ENCODE assay signal across 17 cellular contexts in the genomic region with DNA sequence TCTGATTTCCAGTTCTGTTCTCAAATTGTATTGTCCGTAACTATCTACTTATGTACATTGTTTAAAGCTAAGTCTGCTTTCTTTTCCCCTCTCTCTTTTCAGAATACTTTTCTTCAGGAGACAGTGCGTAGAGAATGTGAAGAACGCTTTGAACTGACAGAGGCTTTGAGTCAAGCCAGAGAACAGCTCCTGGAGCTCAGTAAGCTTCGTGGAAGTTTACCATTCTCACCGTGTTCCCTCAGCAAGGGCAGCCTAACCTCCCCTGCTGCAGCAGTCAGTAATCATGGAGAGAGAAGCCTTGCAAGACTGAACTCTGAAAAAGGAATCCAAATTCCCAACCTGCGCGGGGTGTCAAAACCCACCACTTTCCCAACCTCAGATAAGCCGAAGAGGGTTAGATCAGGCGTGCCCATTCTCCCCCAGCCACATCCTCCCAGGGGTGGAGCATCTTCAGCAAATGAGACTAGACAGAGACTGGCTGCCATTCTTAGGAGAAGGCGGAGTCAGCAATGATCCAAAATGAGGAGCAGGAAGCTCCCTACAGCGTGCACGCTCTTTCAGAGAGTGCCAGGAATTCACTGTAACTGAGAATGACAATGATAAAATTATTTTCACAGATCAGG.
DNase-seq lines count a peak whose midpoint lies in the region; ATAC-seq and TF ChIP-seq lines count a peak whose summit lies in the region.
"Had no signal": no experiment of that assay in that cellular context is flagged by ENCODE, and none has a peak within 500 bp of the region (broad histone marks: within the 10 kb centered on the region; RNA-seq: fewer than 3 reads in every experiment).

No MANE protein-coding gene starts in this region.

- no peak for ATAC-seq in GM21367 (IDR thresholded peaks at IDR 0.05; ENCODE audit: unreplicated experiment)
- ATAC-seq: activated T-cell treated with anti-CD3 and anti-CD28 coated beads, Interleukin-2, amount 50 U/mL, for 4 hours had no signal

- no peaks in the 10 kb centered on the region for H3K27me3 Mint-ChIP-seq in type B pancreatic cell

- no peak overlapping the region for H3K27ac ChIP-seq in A673 (ENCODE audit: low read depth, low read length, poor library complexity, severe bottlenecking)
- no peak overlapping the region for H3K27ac ChIP-seq in brain microvascular endothelial cell
- H3K27ac ChIP-seq: BLaER1 treated with 17β-estradiol and CSF1 and Interleukin-3, amounts not matched to agents 10 nM and 100 nM; testis had no signal

- no peaks in the 10 kb centered on the region for H3K36me3 Mint-ChIP-seq in type B pancreatic cell

- no TSS peak for BruUV-seq in A673 (replicated peaks; lab: Mats Ljungman, UMichigan)

- H3K9me3 ChIP-seq in A673 (ENCODE audit: low read depth, low read length, poor library complexity, severe bottlenecking) = no peaks in the 10 kb centered on the region
- H3K9me3 ChIP-seq: testis had no signal

- in situ Hi-C loops in brain microvascular endothelial cell (cut with HindIII; ENCODE audit: low pct_ligation_motif_present, low sequenced_read_pairs) = no loop called here

- H3K4me3 Mint-ChIP-seq in type B pancreatic cell = peak overlapping the region; percentile 55
- H3K4me3 Mint-ChIP-seq: activated naive CD8-positive, alpha-beta T cell; activated T-cell treated with anti-CD3 and anti-CD28 coated beads, Interleukin-2, amount 50 U/mL, for 4 hours; neural crest cell had no signal

- no peak overlapping the region for H3K27ac Mint-ChIP-seq in type B pancreatic cell
- H3K27ac Mint-ChIP-seq: activated naive CD8-positive, alpha-beta T cell had no signal

- no peaks in the 10 kb centered on the region for H3K9me3 Mint-ChIP-seq in type B pancreatic cell
- H3K9me3 Mint-ChIP-seq: activated T-cell treated with anti-CD3 and anti-CD28 coated beads, Interleukin-2, amount 50 U/mL, for 4 hours; neural crest cell had no signal

- peaks cover 3% of the 10 kb centered on the region for H3K4me1 ChIP-seq in A673 (ENCODE audit: insufficient read depth, low read length, poor library complexity, severe bottlenecking)
- H3K4me1 ChIP-seq: testis had no signal

- POLR2A ChIA-PET in A673 (lab: Charles Lee; ENCODE audit: low non-redundant PET) = no interaction called here

- no peak for TF ChIP-seq CTCF in fibroblast of villous mesenchyme (IDR thresholded peaks at IDR 0.05; ENCODE audit: insufficient read depth, low read depth, low read length)
- TF ChIP-seq CTCF in type B pancreatic cell (conservative IDR thresholded peaks at IDR 0.05) = no peak
- TF ChIP-seq CTCF in A673 (conservative IDR thresholded peaks at IDR 0.05; ENCODE audit: low read depth, low read length) = no peak
- no peak for TF ChIP-seq CTCF in brain microvascular endothelial cell (IDR thresholded peaks at IDR 0.05; ENCODE audit: low read depth, low read length, missing control alignments)

- H3K4me1 Mint-ChIP-seq in type B pancreatic cell (ENCODE audit: unreplicated experiment) = no peaks in the 10 kb centered on the region

- CTCF ChIA-PET in A673 (lab: Charles Lee) = no interaction called here

- H3K27me3 ChIP-seq in A673 (replicated peaks; ENCODE audit: insufficient read depth, low read depth, low read length, poor library complexity) = no peaks in the 10 kb centered on the region
- no peaks in the 10 kb centered on the region for H3K27me3 ChIP-seq in brain microvascular endothelial cell (replicated peaks)
- H3K27me3 ChIP-seq: BLaER1 treated with 17β-estradiol and CSF1 and Interleukin-3, amounts not matched to agents 10 nM and 100 nM; testis had no signal

- intact Hi-C loops in A673 (cut with micrococcal nuclease; ENCODE audit: unreplicated experiment) = no loop called here

- peak overlapping the region; percentile 24 for H3K4me3 ChIP-seq in fibroblast of villous mesenchyme (ENCODE audit: low read depth, low read length)
- H3K4me3 ChIP-seq in A673 (ENCODE audit: low read depth, low read length, poor library complexity, severe bottlenecking) = no peak overlapping the region
- no peak overlapping the region for H3K4me3 ChIP-seq in brain microvascular endothelial cell (ENCODE audit: low read depth, low read length)
- H3K4me3 ChIP-seq: BLaER1 treated with 17β-estradiol and CSF1 and Interleukin-3, amounts not matched to agents 10 nM and 100 nM; testis had no signal

- H3K36me3 ChIP-seq in A673 (ENCODE audit: insufficient read depth, low read length, poor library complexity, severe bottlenecking) (no peaks in the 10 kb centered on the region), brain microvascular endothelial cell (replicated peaks) (no peaks in the 10 kb centered on the region)
- H3K36me3 ChIP-seq: BLaER1 treated with 17β-estradiol and CSF1 and Interleukin-3, amounts not matched to agents 10 nM and 100 nM had no signal

- DNase-seq in NCI-H2227 treated with DMSO at 0.1 percent for 48 hours (lab: John Stamatoyannopoulos, UW) = peak; percentile 7
- DNase-seq in fibroblast of villous mesenchyme (ENCODE audit: low read depth) = peak; percentile 26
- DNase-seq in left kidney (ENCODE audit: low read depth, low spot score) = peak; percentile 33
- no peak for DNase-seq in type B pancreatic cell (ENCODE audit: extremely low spot score, unreplicated experiment)
- no peak for DNase-seq in A673 (ENCODE audit: low spot score)
- DNase-seq in brain microvascular endothelial cell = no peak
- DNase-seq: activated CD4-positive, alpha-beta T cell treated with anti-CD3 and anti-CD28 coated beads, Interleukin-2, amount 50 U/mL, for 48 hours; activated T-cell treated with anti-CD3 and anti-CD28 coated beads, Interleukin-2, amount 50 U/mL, for 4 hours; mammary epithelial cell; NCI-H2081 treated with DMSO at 0.1 percent for 48 hours; stimulated activated CD4-positive, alpha-beta T cell treated with anti-CD3 and anti-CD28 coated beads, Interleukin-4, amount 100 ng/mL, for 1 hour; SW 1271; testis had no signal

Comparison
In these comparisons a context has a peak if more than half of its experiments do, and no peak if none do; other contexts are left out.
1. DNase-seq: peak in NCI-H2227 treated with DMSO at 0.1 percent for 48 hours (single experiment), fibroblast of villous mesenchyme (single experiment) and left kidney (single experiment); none in type B pancreatic cell (single experiment), A673 (single experiment) and brain microvascular endothelial cell (single experiment).